In genomic region chr20:38645980-38646858, GRCh38 we compare ENCODE assay signal across 1 cellular context.
A peak's percentile ranks its signal among the peaks of the same experiment; 100 is the strongest.
TF ChIP-seq lines count a peak whose summit lies in the region.

No MANE protein-coding gene starts in this region.

TF ChIP-seq in H1, 55 proteins besides CTCF, POLR2A, EP300 and RAD21 (continued from another document):
- peak; percentile 34; the same call in 1 of the 2 replicates for TF ChIP-seq USF2 (IDR thresholded peaks at IDR 0.05; ENCODE audit: low read length)
- TF ChIP-seq TAF7 (optimal IDR thresholded peaks at IDR 0.05; ENCODE audit: borderline replicate concordance, low read depth, low read length) = no peak
- TF ChIP-seq RBBP5 (IDR thresholded peaks at IDR 0.05; ENCODE audit: borderline replicate concordance, low read depth, low read length) = no peak
- no peak for TF ChIP-seq KDM5A (IDR thresholded peaks at IDR 0.05; ENCODE audit: low read length)
- no peak for TF ChIP-seq HDAC2 (IDR thresholded peaks at IDR 0.05; ENCODE audit: borderline replicate concordance in 1 of 2, low read depth in 2 of 2, low read length in 2 of 2)
- no peak for TF ChIP-seq RNF2 (IDR thresholded peaks at IDR 0.05; ENCODE audit: borderline replicate concordance, low read depth, low read length, missing control alignments, poor library complexity, severe bottlenecking)
- TF ChIP-seq SIN3A (conservative IDR thresholded peaks at IDR 0.05 in 1 of 2, IDR thresholded peaks at IDR 0.05 in 1 of 2; ENCODE audit: low read depth in 1 of 2, low read length in 2 of 2) = peak in 1 of 2 experiments; percentile 60; a peak in 1 of 4 replicates
- TF ChIP-seq E2F6 (IDR thresholded peaks at IDR 0.05) = peak; percentile 44
- no peak for TF ChIP-seq JUND (IDR thresholded peaks at IDR 0.05; ENCODE audit: low read length)
- no peak for TF ChIP-seq ATF3 (IDR thresholded peaks at IDR 0.05; ENCODE audit: insufficient read depth, low read depth, low read length)
- TF ChIP-seq EGR1 (IDR thresholded peaks at IDR 0.05; ENCODE audit: borderline replicate concordance, low read depth, low read length) = no peak; the same call in 1 of the 2 replicates
- TF ChIP-seq CHD7 (IDR thresholded peaks at IDR 0.05; ENCODE audit: insufficient replicate concordance, low read length) = no peak
- TF ChIP-seq BRCA1 (IDR thresholded peaks at IDR 0.05; ENCODE audit: low read depth, low read length) = no peak
- no peak for TF ChIP-seq NRF1 (IDR thresholded peaks at IDR 0.05; ENCODE audit: low read depth, low read length)
- no peak for TF ChIP-seq JUN (IDR thresholded peaks at IDR 0.05; ENCODE audit: low read depth, low read length)
- TF ChIP-seq KDM4A (IDR thresholded peaks at IDR 0.05; ENCODE audit: low read depth, low read length, severe bottlenecking) = peak; percentile 81
- TF ChIP-seq EZH2 (IDR thresholded peaks at IDR 0.05; ENCODE audit: low read depth, low read length, severe bottlenecking) = no peak
- no peak for TF ChIP-seq SP2 (IDR thresholded peaks at IDR 0.05; ENCODE audit: low read length)
- TF ChIP-seq CTBP2 (IDR thresholded peaks at IDR 0.05; ENCODE audit: borderline replicate concordance, insufficient read depth, insufficient read length, low read length) = no peak
